ENCODE assay signal across 11 cellular contexts in genomic region chr10:69320521-69320920, GRCh38. TPM values are rescaled to one million over a fixed set of nuclear protein-coding genes. Genes with fewer than 3 reads are reported as not detected.
DNase-seq lines count a peak whose midpoint lies in the region; ATAC-seq and TF ChIP-seq lines count a peak whose summit lies in the region.
"Had no signal": no experiment of that assay in that cellular context is flagged by ENCODE, and none has a peak within 500 bp of the region (broad histone marks: within the 10 kb centered on the region; RNA-seq: fewer than 3 reads in every experiment).

No MANE protein-coding gene starts in this region.

- H3K36me3 ChIP-seq in smooth muscle cell (ENCODE audit: low read depth), result no peaks in the 10 kb centered on the region

- peak overlapping the region; percentile 57 for H3K27ac Mint-ChIP-seq in T-helper 2 cell treated with Interferon-gamma antibody and Interleukin-4, amounts not matched to agents 5 μg/mL and 100 μg/mL, for 36 hours
- peak overlapping the region; percentile 60 for H3K27ac Mint-ChIP-seq in glutamatergic neuron (ENCODE audit: unreplicated experiment)

- TF ChIP-seq CTCF in WI38 (IDR thresholded peaks at IDR 0.05; ENCODE audit: low read depth, low read length) (no peak), glutamatergic neuron (IDR thresholded peaks at IDR 0.05; ENCODE audit: partially characterized antibody, unreplicated experiment) (no peak), smooth muscle cell (IDR thresholded peaks at IDR 0.05; ENCODE audit: borderline replicate concordance, insufficient read depth, poor library complexity, severe bottlenecking) (no peak)

- no peak for ATAC-seq in GM21447 (IDR thresholded peaks at IDR 0.05; ENCODE audit: unreplicated experiment)

- no peaks in the 10 kb centered on the region for H3K27me3 ChIP-seq in smooth muscle cell (ENCODE audit: low read depth)

- no peaks in the 10 kb centered on the region for H3K9me3 Mint-ChIP-seq in T-helper 2 cell treated with Interferon-gamma antibody and Interleukin-4, amounts not matched to agents 5 μg/mL and 100 μg/mL, for 36 hours
- peaks cover 19% of the 10 kb centered on the region for H3K9me3 Mint-ChIP-seq in glutamatergic neuron (ENCODE audit: unreplicated experiment)

- WGBS in smooth muscle cell (ENCODE audit: low lambda C conversion rate), result 84% methylated on average over 3 of the region's 3 CpGs

- H3K4me2 ChIP-seq in smooth muscle cell, result peak overlapping the region; percentile 97

- H3K79me2 ChIP-seq in smooth muscle cell (ENCODE audit: low read depth), result peaks cover 67% of the 10 kb centered on the region

- H3K9ac ChIP-seq in smooth muscle cell (ENCODE audit: low read depth), result no peak overlapping the region

- H3K27me3 Mint-ChIP-seq in T-helper 2 cell treated with Interferon-gamma antibody and Interleukin-4, amounts not matched to agents 5 μg/mL and 100 μg/mL, for 36 hours (ENCODE audit: low read depth), result no peaks in the 10 kb centered on the region
- H3K27me3 Mint-ChIP-seq in glutamatergic neuron (ENCODE audit: unreplicated experiment), result peaks cover 13% of the 10 kb centered on the region

- peak overlapping the region; percentile 97 for H3K4me3 Mint-ChIP-seq in T-helper 2 cell treated with Interferon-gamma antibody and Interleukin-4, amounts not matched to agents 5 μg/mL and 100 μg/mL, for 36 hours
- H3K4me3 Mint-ChIP-seq in glutamatergic neuron (ENCODE audit: unreplicated experiment), result peak overlapping the region; percentile 97

- peaks cover 42% of the 10 kb centered on the region for H3K4me1 Mint-ChIP-seq in T-helper 2 cell treated with Interferon-gamma antibody and Interleukin-4, amounts not matched to agents 5 μg/mL and 100 μg/mL, for 36 hours (ENCODE audit: low read depth)
- H3K4me1 Mint-ChIP-seq in glutamatergic neuron (ENCODE audit: low read depth, unreplicated experiment), result peaks cover 38% of the 10 kb centered on the region

- H3K36me3 Mint-ChIP-seq in T-helper 2 cell treated with Interferon-gamma antibody and Interleukin-4, amounts not matched to agents 5 μg/mL and 100 μg/mL, for 36 hours (ENCODE audit: low read depth), result peaks cover 17% of the 10 kb centered on the region
- H3K36me3 Mint-ChIP-seq in glutamatergic neuron (ENCODE audit: unreplicated experiment), result no peaks in the 10 kb centered on the region

- H3K4me3 ChIP-seq in WI38 (ENCODE audit: low read depth, low read length) (peak overlapping the region; percentile 97), smooth muscle cell (no peak overlapping the region)

- H3F3A ChIP-seq in smooth muscle cell (ENCODE audit: low read depth), result peaks cover 9% of the 10 kb centered on the region

- no peak overlapping the region for H3K27ac ChIP-seq in smooth muscle cell (ENCODE audit: low read depth)

- H3K9me3 ChIP-seq in smooth muscle cell (replicated peaks; ENCODE audit: low read depth), result no peaks in the 10 kb centered on the region

- H4K20me1 ChIP-seq in smooth muscle cell (ENCODE audit: low read depth), result peaks cover 61% of the 10 kb centered on the region

- H2AFZ ChIP-seq in smooth muscle cell (ENCODE audit: low read depth), result no peak overlapping the region

- DNase-seq in T-helper 2 cell treated with Interferon-gamma antibody and Interleukin-4, amounts not matched to agents 5 μg/mL and 100 μg/mL, for 36 hours (ENCODE audit: low spot score), result no peak
- DNase-seq in T-helper 2 cell, result no peak
- no peak for DNase-seq in glutamatergic neuron
- no peak for DNase-seq in smooth muscle cell (lab: John Stamatoyannopoulos, UW; ENCODE audit: unreplicated experiment)
- no peak for DNase-seq in pons (ENCODE audit: low spot score)
- DNase-seq in NCI-H1417 (lab: John Stamatoyannopoulos, UW), result no peak
- DNase-seq: ACHN, NCI-H524, retina had no signal

- peaks cover 5% of the 10 kb centered on the region for H3K4me1 ChIP-seq in smooth muscle cell (ENCODE audit: low read depth)

RNA-seq across cellular contexts. Expression of gene HK1, which starts 42.2 kb away (rescaled TPM):
- total RNA-seq in glutamatergic neuron (ENCODE audit: unreplicated experiment) (240 TPM), smooth muscle cell (62.7 and 67.6 TPM in 2 replicates)
- polyA plus RNA-seq in smooth muscle cell, result 123 and 134 TPM in 2 replicates
